ENCODE assay signal across 1 cellular context in the genomic region with DNA sequence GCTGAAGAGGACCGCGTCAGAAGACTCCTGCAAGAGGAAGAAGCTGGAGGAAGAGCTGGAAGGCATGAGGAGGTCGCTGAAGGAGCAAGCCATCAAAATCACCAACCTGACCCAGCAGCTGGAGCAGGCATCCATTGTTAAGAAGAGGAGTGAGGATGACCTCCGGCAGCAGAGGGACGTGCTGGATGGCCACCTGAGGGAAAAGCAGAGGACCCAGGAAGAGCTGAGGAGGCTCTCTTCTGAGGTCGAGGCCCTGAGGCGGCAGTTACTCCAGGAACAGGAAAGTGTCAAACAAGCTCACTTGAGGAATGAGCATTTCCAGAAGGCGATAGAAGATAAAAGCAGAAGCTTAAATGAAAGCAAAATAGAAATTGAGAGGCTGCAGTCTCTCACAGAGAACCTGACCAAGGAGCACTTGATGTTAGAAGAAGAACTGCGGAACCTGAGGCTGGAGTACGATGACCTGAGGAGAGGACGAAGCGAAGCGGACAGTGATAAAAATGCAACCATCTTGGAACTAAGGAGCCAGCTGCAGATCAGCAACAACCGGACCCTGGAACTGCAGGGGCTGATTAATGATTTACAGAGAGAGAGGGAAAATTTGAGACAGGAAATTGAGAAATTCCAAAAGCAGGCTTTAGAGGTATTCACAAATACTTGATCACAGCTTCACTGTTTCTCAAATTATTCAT.
TF ChIP-seq lines count a peak whose summit lies in the region.

No MANE protein-coding gene starts in this region.

TF ChIP-seq in HepG2, 621 proteins besides CTCF, POLR2A, EP300 and RAD21 (continued from another document and continues in another):
- TF ChIP-seq, protein P1, sequence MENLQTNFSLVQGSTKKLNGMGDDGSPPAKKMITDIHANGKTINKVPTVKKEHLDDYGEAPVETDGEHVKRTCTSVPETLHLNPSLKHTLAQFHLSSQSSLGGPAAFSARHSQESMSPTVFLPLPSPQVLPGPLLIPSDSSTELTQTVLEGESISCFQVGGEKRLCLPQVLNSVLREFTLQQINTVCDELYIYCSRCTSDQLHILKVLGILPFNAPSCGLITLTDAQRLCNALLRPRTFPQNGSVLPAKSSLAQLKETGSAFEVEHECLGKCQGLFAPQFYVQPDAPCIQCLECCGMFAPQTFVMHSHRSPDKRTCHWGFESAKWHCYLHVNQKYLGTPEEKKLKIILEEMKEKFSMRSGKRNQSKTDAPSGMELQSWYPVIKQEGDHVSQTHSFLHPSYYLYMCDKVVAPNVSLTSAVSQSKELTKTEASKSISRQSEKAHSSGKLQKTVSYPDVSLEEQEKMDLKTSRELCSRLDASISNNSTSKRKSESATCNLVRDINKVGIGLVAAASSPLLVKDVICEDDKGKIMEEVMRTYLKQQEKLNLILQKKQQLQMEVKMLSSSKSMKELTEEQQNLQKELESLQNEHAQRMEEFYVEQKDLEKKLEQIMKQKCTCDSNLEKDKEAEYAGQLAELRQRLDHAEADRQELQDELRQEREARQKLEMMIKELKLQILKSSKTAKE (CRISPR knock-in tag; IDR thresholded peaks at IDR 0.05; ENCODE audit: borderline replicate concordance), result no peak
- TF ChIP-seq, protein P2, sequence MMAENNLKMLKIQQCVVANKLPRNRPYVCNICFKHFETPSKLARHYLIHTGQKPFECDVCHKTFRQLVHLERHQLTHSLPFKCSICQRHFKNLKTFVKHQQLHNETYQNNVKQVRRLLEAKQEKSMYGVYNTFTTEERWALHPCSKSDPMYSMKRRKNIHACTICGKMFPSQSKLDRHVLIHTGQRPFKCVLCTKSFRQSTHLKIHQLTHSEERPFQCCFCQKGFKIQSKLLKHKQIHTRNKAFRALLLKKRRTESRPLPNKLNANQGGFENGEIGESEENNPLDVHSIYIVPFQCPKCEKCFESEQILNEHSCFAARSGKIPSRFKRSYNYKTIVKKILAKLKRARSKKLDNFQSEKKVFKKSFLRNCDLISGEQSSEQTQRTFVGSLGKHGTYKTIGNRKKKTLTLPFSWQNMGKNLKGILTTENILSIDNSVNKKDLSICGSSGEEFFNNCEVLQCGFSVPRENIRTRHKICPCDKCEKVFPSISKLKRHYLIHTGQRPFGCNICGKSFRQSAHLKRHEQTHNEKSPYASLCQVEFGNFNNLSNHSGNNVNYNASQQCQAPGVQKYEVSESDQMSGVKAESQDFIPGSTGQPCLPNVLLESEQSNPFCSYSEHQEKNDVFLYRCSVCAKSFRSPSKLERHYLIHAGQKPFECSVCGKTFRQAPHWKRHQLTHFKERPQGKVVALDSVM (CRISPR knock-in tag; IDR thresholded peaks at IDR 0.05), result no peak
- TF ChIP-seq, protein P3, sequence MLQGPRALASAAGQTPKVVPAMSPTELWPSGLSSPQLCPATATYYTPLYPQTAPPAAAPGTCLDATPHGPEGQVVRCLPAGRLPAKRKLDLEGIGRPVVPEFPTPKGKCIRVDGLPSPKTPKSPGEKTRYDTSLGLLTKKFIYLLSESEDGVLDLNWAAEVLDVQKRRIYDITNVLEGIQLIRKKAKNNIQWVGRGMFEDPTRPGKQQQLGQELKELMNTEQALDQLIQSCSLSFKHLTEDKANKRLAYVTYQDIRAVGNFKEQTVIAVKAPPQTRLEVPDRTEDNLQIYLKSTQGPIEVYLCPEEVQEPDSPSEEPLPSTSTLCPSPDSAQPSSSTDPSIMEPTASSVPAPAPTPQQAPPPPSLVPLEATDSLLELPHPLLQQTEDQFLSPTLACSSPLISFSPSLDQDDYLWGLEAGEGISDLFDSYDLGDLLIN (CRISPR knock-in tag; IDR thresholded peaks at IDR 0.05; ENCODE audit: borderline replicate concordance), result no peak
- TF ChIP-seq, protein P4, sequence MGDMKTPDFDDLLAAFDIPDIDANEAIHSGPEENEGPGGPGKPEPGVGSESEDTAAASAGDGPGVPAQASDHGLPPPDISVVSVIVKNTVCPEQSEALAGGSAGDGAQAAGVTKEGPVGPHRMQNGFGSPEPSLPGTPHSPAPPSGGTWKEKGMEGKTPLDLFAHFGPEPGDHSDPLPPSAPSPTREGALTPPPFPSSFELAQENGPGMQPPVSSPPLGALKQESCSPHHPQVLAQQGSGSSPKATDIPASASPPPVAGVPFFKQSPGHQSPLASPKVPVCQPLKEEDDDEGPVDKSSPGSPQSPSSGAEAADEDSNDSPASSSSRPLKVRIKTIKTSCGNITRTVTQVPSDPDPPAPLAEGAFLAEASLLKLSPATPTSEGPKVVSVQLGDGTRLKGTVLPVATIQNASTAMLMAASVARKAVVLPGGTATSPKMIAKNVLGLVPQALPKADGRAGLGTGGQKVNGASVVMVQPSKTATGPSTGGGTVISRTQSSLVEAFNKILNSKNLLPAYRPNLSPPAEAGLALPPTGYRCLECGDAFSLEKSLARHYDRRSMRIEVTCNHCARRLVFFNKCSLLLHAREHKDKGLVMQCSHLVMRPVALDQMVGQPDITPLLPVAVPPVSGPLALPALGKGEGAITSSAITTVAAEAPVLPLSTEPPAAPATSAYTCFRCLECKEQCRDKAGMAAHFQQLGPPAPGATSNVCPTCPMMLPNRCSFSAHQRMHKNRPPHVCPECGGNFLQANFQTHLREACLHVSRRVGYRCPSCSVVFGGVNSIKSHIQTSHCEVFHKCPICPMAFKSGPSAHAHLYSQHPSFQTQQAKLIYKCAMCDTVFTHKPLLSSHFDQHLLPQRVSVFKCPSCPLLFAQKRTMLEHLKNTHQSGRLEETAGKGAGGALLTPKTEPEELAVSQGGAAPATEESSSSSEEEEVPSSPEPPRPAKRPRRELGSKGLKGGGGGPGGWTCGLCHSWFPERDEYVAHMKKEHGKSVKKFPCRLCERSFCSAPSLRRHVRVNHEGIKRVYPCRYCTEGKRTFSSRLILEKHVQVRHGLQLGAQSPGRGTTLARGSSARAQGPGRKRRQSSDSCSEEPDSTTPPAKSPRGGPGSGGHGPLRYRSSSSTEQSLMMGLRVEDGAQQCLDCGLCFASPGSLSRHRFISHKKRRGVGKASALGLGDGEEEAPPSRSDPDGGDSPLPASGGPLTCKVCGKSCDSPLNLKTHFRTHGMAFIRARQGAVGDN (CRISPR knock-in tag; IDR thresholded peaks at IDR 0.05), result peak; percentile 89
- 0 out of 2 replicates have a peak, but pooled peaks have one; percentile 40 for TF ChIP-seq ZNF224 (CRISPR knock-in tag; IDR thresholded peaks at IDR 0.05)
- TF ChIP-seq, protein P5, sequence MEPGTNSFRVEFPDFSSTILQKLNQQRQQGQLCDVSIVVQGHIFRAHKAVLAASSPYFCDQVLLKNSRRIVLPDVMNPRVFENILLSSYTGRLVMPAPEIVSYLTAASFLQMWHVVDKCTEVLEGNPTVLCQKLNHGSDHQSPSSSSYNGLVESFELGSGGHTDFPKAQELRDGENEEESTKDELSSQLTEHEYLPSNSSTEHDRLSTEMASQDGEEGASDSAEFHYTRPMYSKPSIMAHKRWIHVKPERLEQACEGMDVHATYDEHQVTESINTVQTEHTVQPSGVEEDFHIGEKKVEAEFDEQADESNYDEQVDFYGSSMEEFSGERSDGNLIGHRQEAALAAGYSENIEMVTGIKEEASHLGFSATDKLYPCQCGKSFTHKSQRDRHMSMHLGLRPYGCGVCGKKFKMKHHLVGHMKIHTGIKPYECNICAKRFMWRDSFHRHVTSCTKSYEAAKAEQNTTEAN (CRISPR knock-in tag; conservative IDR thresholded peaks at IDR 0.05), result peak; percentile 68; the same call in 1 of the 2 replicates
- TF ChIP-seq, protein P6, sequence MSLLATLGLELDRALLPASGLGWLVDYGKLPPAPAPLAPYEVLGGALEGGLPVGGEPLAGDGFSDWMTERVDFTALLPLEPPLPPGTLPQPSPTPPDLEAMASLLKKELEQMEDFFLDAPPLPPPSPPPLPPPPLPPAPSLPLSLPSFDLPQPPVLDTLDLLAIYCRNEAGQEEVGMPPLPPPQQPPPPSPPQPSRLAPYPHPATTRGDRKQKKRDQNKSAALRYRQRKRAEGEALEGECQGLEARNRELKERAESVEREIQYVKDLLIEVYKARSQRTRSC (CRISPR knock-in tag; IDR thresholded peaks at IDR 0.05; ENCODE audit: low read depth), result peak; percentile 48; the same call in 1 of the 2 replicates
- no peak for TF ChIP-seq ZFP82 (CRISPR knock-in tag; IDR thresholded peaks at IDR 0.05; ENCODE audit: borderline replicate concordance)
- TF ChIP-seq TBX3 (IDR thresholded peaks at IDR 0.05; ENCODE audit: borderline replicate concordance), result no peak
- TF ChIP-seq ZNF44 (CRISPR knock-in tag; IDR thresholded peaks at IDR 0.05), result peak; percentile 67; the same call in 1 of the 2 replicates
- no peak for TF ChIP-seq WIZ (CRISPR knock-in tag; IDR thresholded peaks at IDR 0.05)
- TF ChIP-seq, protein P7, sequence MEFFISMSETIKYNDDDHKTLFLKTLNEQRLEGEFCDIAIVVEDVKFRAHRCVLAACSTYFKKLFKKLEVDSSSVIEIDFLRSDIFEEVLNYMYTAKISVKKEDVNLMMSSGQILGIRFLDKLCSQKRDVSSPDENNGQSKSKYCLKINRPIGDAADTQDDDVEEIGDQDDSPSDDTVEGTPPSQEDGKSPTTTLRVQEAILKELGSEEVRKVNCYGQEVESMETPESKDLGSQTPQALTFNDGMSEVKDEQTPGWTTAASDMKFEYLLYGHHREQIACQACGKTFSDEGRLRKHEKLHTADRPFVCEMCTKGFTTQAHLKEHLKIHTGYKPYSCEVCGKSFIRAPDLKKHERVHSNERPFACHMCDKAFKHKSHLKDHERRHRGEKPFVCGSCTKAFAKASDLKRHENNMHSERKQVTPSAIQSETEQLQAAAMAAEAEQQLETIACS (CRISPR knock-in tag; IDR thresholded peaks at IDR 0.05), result no peak
- no peak for TF ChIP-seq ZMYM3 (CRISPR knock-in tag; IDR thresholded peaks at IDR 0.05)
- TF ChIP-seq, protein P8, sequence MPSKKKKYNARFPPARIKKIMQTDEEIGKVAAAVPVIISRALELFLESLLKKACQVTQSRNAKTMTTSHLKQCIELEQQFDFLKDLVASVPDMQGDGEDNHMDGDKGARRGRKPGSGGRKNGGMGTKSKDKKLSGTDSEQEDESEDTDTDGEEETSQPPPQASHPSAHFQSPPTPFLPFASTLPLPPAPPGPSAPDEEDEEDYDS (CRISPR knock-in tag; IDR thresholded peaks at IDR 0.05), result 0 out of 2 replicates have a peak, but pooled peaks have one; percentile 16
- no peak for TF ChIP-seq HOXD1 (CRISPR knock-in tag; IDR thresholded peaks at IDR 0.05)
- no peak for TF ChIP-seq MAF1 (CRISPR knock-in tag; IDR thresholded peaks at IDR 0.05; ENCODE audit: borderline replicate concordance)
- TF ChIP-seq, protein P9, sequence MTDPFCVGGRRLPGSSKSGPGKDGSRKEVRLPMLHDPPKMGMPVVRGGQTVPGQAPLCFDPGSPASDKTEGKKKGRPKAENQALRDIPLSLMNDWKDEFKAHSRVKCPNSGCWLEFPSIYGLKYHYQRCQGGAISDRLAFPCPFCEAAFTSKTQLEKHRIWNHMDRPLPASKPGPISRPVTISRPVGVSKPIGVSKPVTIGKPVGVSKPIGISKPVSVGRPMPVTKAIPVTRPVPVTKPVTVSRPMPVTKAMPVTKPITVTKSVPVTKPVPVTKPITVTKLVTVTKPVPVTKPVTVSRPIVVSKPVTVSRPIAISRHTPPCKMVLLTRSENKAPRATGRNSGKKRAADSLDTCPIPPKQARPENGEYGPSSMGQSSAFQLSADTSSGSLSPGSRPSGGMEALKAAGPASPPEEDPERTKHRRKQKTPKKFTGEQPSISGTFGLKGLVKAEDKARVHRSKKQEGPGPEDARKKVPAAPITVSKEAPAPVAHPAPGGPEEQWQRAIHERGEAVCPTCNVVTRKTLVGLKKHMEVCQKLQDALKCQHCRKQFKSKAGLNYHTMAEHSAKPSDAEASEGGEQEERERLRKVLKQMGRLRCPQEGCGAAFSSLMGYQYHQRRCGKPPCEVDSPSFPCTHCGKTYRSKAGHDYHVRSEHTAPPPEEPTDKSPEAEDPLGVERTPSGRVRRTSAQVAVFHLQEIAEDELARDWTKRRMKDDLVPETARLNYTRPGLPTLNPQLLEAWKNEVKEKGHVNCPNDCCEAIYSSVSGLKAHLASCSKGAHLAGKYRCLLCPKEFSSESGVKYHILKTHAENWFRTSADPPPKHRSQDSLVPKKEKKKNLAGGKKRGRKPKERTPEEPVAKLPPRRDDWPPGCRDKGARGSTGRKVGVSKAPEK (CRISPR knock-in tag; IDR thresholded peaks at IDR 0.05; ENCODE audit: borderline replicate concordance), result no peak
- TF ChIP-seq, protein P10, sequence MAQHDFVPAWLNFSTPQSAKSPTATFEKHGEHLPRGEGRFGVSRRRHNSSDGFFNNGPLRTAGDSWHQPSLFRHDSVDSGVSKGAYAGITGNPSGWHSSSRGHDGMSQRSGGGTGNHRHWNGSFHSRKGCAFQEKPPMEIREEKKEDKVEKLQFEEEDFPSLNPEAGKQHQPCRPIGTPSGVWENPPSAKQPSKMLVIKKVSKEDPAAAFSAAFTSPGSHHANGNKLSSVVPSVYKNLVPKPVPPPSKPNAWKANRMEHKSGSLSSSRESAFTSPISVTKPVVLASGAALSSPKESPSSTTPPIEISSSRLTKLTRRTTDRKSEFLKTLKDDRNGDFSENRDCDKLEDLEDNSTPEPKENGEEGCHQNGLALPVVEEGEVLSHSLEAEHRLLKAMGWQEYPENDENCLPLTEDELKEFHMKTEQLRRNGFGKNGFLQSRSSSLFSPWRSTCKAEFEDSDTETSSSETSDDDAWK (CRISPR knock-in tag; IDR thresholded peaks at IDR 0.05), result no peak
- TF ChIP-seq, protein P11, sequence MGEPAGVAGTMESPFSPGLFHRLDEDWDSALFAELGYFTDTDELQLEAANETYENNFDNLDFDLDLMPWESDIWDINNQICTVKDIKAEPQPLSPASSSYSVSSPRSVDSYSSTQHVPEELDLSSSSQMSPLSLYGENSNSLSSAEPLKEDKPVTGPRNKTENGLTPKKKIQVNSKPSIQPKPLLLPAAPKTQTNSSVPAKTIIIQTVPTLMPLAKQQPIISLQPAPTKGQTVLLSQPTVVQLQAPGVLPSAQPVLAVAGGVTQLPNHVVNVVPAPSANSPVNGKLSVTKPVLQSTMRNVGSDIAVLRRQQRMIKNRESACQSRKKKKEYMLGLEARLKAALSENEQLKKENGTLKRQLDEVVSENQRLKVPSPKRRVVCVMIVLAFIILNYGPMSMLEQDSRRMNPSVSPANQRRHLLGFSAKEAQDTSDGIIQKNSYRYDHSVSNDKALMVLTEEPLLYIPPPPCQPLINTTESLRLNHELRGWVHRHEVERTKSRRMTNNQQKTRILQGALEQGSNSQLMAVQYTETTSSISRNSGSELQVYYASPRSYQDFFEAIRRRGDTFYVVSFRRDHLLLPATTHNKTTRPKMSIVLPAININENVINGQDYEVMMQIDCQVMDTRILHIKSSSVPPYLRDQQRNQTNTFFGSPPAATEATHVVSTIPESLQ (CRISPR knock-in tag; conservative IDR thresholded peaks at IDR 0.05), result no peak
- peak; percentile 46 for TF ChIP-seq MED1 (CRISPR knock-in tag; IDR thresholded peaks at IDR 0.05)
- TF ChIP-seq REL (CRISPR knock-in tag; conservative IDR thresholded peaks at IDR 0.05), result no peak
- 0 out of 2 replicates have a peak, but pooled peaks have one; percentile 52 for TF ChIP-seq ZNF782 (CRISPR knock-in tag; IDR thresholded peaks at IDR 0.05; ENCODE audit: borderline replicate concordance)
- TF ChIP-seq ZNF10 (CRISPR knock-in tag; IDR thresholded peaks at IDR 0.05; ENCODE audit: borderline replicate concordance, low read depth), result no peak
- no peak for TF ChIP-seq PCBP1 (IDR thresholded peaks at IDR 0.05; ENCODE audit: borderline replicate concordance, low read depth, low read length)
- TF ChIP-seq, protein P12, sequence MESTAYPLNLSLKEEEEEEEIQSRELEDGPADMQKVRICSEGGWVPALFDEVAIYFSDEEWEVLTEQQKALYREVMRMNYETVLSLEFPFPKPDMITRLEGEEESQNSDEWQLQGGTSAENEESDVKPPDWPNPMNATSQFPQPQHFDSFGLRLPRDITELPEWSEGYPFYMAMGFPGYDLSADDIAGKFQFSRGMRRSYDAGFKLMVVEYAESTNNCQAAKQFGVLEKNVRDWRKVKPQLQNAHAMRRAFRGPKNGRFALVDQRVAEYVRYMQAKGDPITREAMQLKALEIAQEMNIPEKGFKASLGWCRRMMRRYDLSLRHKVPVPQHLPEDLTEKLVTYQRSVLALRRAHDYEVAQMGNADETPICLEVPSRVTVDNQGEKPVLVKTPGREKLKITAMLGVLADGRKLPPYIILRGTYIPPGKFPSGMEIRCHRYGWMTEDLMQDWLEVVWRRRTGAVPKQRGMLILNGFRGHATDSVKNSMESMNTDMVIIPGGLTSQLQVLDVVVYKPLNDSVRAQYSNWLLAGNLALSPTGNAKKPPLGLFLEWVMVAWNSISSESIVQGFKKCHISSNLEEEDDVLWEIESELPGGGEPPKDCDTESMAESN (CRISPR knock-in tag; conservative IDR thresholded peaks at IDR 0.05), result 0 out of 2 replicates have a peak, but pooled peaks have one; percentile 49
- TF ChIP-seq ZNF792 (CRISPR knock-in tag; IDR thresholded peaks at IDR 0.05), result peak; percentile 58; the same call in 1 of the 2 replicates
- peak; percentile 44; the same call in 1 of the 2 replicates for TF ChIP-seq ZNF605 (CRISPR knock-in tag; IDR thresholded peaks at IDR 0.05)
